13 cellular contexts compared by ENCODE assay signal in genomic region chr6:129280719-129281118, GRCh38.
DNase-seq lines count a peak whose midpoint lies in the region; ATAC-seq and TF ChIP-seq lines count a peak whose summit lies in the region.
"Had no signal": no experiment of that assay in that cellular context is flagged by ENCODE, and none has a peak within 500 bp of the region (broad histone marks: within the 10 kb centered on the region; RNA-seq: fewer than 3 reads in every experiment).

No MANE protein-coding gene starts in this region.

- in situ Hi-C loops in transverse colon (cut with MboI; ENCODE audit: low pct_ligation_motif_present in 1 of 4, low pct_unique_long_range_greater_than_20kb in 1 of 4, low sequenced_read_pairs in 3 of 4), result no loop called here

- no peaks in the 10 kb centered on the region for H3K27me3 ChIP-seq in transverse colon

- no peaks in the 10 kb centered on the region for H3K36me3 Mint-ChIP-seq in activated naive CD4-positive, alpha-beta T cell treated with anti-CD3 and anti-CD28 coated beads for 36 hours (ENCODE audit: low read depth)
- no peaks in the 10 kb centered on the region for H3K36me3 Mint-ChIP-seq in activated T-helper 1 cell treated with anti-CD3 and anti-CD28 coated beads, Interleukin-12 subunit alpha, Interleukin-12 subunit beta, Interleukin-2, Interleukin-4 antibody, amounts not matched to agents 30 ng/mL and 10 ng/mL and 1 ng/mL, durations not matched to agents 14 hours and 24 hours and 36 hours (ENCODE audit: low read depth)
- no peaks in the 10 kb centered on the region for H3K36me3 Mint-ChIP-seq in naive thymus-derived CD8-positive, alpha-beta T cell
- H3K36me3 Mint-ChIP-seq in progenitor cell of endocrine pancreas (ENCODE audit: insufficient read depth), result no peaks in the 10 kb centered on the region

- POLR2A ChIA-PET in naive thymus-derived CD8-positive, alpha-beta T cell (lab: Charles Lee), result no interaction called here

- CTCF ChIA-PET in activated naive CD4-positive, alpha-beta T cell treated with anti-CD3 and anti-CD28 coated beads for 36 hours (lab: Charles Lee), result no interaction called here

- H3K27ac ChIP-seq in transverse colon, result no peak overlapping the region

- TF ChIP-seq CTCF in transverse colon (IDR thresholded peaks at IDR 0.05), result no peak
- no peak for TF ChIP-seq CTCF in progenitor cell of endocrine pancreas (IDR thresholded peaks at IDR 0.05; ENCODE audit: unreplicated experiment)

- no peaks in the 10 kb centered on the region for H3K9me3 Mint-ChIP-seq in activated naive CD4-positive, alpha-beta T cell treated with anti-CD3 and anti-CD28 coated beads for 36 hours
- no peaks in the 10 kb centered on the region for H3K9me3 Mint-ChIP-seq in activated T-helper 1 cell treated with anti-CD3 and anti-CD28 coated beads, Interleukin-12 subunit alpha, Interleukin-12 subunit beta, Interleukin-2, Interleukin-4 antibody, amounts not matched to agents 30 ng/mL and 10 ng/mL and 1 ng/mL, durations not matched to agents 14 hours and 24 hours and 36 hours
- H3K9me3 Mint-ChIP-seq in naive thymus-derived CD8-positive, alpha-beta T cell, result no peaks in the 10 kb centered on the region
- H3K9me3 Mint-ChIP-seq in progenitor cell of endocrine pancreas (ENCODE audit: low read depth), result no peaks in the 10 kb centered on the region
- H3K9me3 Mint-ChIP-seq: activated B cell treated with CpG ODN at 0.5 μM for 24 hours; dendritic cell treated with granulocyte-macrophage colony-stimulating factor and Interleukin-4, amounts not matched to agents 40 ng/mL and 50 ng/mL, for 4 days had no signal

- H3K4me1 Mint-ChIP-seq in activated naive CD4-positive, alpha-beta T cell treated with anti-CD3 and anti-CD28 coated beads for 36 hours (ENCODE audit: low read depth), result peaks cover 14% of the 10 kb centered on the region
- peaks cover 24% of the 10 kb centered on the region for H3K4me1 Mint-ChIP-seq in activated T-helper 1 cell treated with anti-CD3 and anti-CD28 coated beads, Interleukin-12 subunit alpha, Interleukin-12 subunit beta, Interleukin-2, Interleukin-4 antibody, amounts not matched to agents 30 ng/mL and 10 ng/mL and 1 ng/mL, durations not matched to agents 14 hours and 24 hours and 36 hours (ENCODE audit: low read depth)
- H3K4me1 Mint-ChIP-seq in naive thymus-derived CD8-positive, alpha-beta T cell, result peaks cover 5 to 28% (median 9%) of the 10 kb centered on the region in 4 donors
- H3K4me1 Mint-ChIP-seq in progenitor cell of endocrine pancreas (ENCODE audit: low read depth), result no peaks in the 10 kb centered on the region
- H3K4me1 Mint-ChIP-seq: activated B cell treated with CpG ODN at 0.5 μM for 24 hours, B cell had no signal

- H3K4me1 ChIP-seq in transverse colon, result no peaks in the 10 kb centered on the region

- no peaks in the 10 kb centered on the region for H3K27me3 Mint-ChIP-seq in activated naive CD4-positive, alpha-beta T cell treated with anti-CD3 and anti-CD28 coated beads for 36 hours (ENCODE audit: low read depth)
- peaks cover 13% of the 10 kb centered on the region for H3K27me3 Mint-ChIP-seq in activated T-helper 1 cell treated with anti-CD3 and anti-CD28 coated beads, Interleukin-12 subunit alpha, Interleukin-12 subunit beta, Interleukin-2, Interleukin-4 antibody, amounts not matched to agents 30 ng/mL and 10 ng/mL and 1 ng/mL, durations not matched to agents 14 hours and 24 hours and 36 hours (ENCODE audit: insufficient read depth)
- peaks cover 0 to 5% (median 2%) of the 10 kb centered on the region in 5 donors for H3K27me3 Mint-ChIP-seq in naive thymus-derived CD8-positive, alpha-beta T cell
- no peaks in the 10 kb centered on the region for H3K27me3 Mint-ChIP-seq in progenitor cell of endocrine pancreas
- H3K27me3 Mint-ChIP-seq: activated B cell treated with CpG ODN at 0.5 μM for 24 hours; dendritic cell treated with granulocyte-macrophage colony-stimulating factor and Interleukin-4, amounts not matched to agents 40 ng/mL and 50 ng/mL, for 4 days had no signal

- peak overlapping the region; percentile 52 for H3K4me3 Mint-ChIP-seq in activated naive CD4-positive, alpha-beta T cell treated with anti-CD3 and anti-CD28 coated beads for 36 hours
- peak overlapping the region; percentile 6 for H3K4me3 Mint-ChIP-seq in activated T-helper 1 cell treated with anti-CD3 and anti-CD28 coated beads, Interleukin-12 subunit alpha, Interleukin-12 subunit beta, Interleukin-2, Interleukin-4 antibody, amounts not matched to agents 30 ng/mL and 10 ng/mL and 1 ng/mL, durations not matched to agents 14 hours and 24 hours and 36 hours
- H3K4me3 Mint-ChIP-seq in naive thymus-derived CD8-positive, alpha-beta T cell, result peak overlapping the region in 2 of 10 donors; percentile 20 to 50
- H3K4me3 Mint-ChIP-seq in progenitor cell of endocrine pancreas (ENCODE audit: low read depth), result no peak overlapping the region
- H3K4me3 Mint-ChIP-seq: activated B cell treated with CpG ODN at 0.5 μM for 24 hours; B cell; dendritic cell treated with granulocyte-macrophage colony-stimulating factor and Interleukin-4, amounts not matched to agents 40 ng/mL and 50 ng/mL, for 4 days had no signal

- peak; percentile 61 to 90 for ATAC-seq in naive thymus-derived CD8-positive, alpha-beta T cell

- H3K36me3 ChIP-seq in transverse colon, result no peaks in the 10 kb centered on the region
- H3K36me3 ChIP-seq: HAP-1 had no signal

- no peak for TF ChIP-seq POLR2A in transverse colon (IDR thresholded peaks at IDR 0.05)

- no peak overlapping the region for H3K4me3 ChIP-seq in transverse colon
- H3K4me3 ChIP-seq: HAP-1 had no signal

- H3K9me3 ChIP-seq in transverse colon, result no peaks in the 10 kb centered on the region
- H3K9me3 ChIP-seq: HAP-1 had no signal

- DNase-seq in activated naive CD4-positive, alpha-beta T cell treated with anti-CD3 and anti-CD28 coated beads for 36 hours, result peak; percentile 76
- no peak for DNase-seq in activated naive CD4-positive, alpha-beta T cell treated with anti-CD3 and anti-CD28 coated beads, Interleukin-2, amount 50 U/mL, for 16 hours
- DNase-seq in activated T-helper 1 cell treated with anti-CD3 and anti-CD28 coated beads, Interleukin-12 subunit alpha, Interleukin-12 subunit beta, Interleukin-2, Interleukin-4 antibody, amounts not matched to agents 30 ng/mL and 10 ng/mL and 1 ng/mL, durations not matched to agents 14 hours and 24 hours and 36 hours (ENCODE audit: low spot score), result peak; percentile 34
- peak in 7 of 10 donors; percentile 1 to 60 (median 25) for DNase-seq in naive thymus-derived CD8-positive, alpha-beta T cell
- DNase-seq in transverse colon, result no peak
- DNase-seq in progenitor cell of endocrine pancreas (ENCODE audit: low spot score, unreplicated experiment), result no peak
- no peak for DNase-seq in ecto neural progenitor cell (ENCODE audit: low spot score)
- DNase-seq in HPDE6-E6E7 (ENCODE audit: extremely low spot score), result no peak
- DNase-seq: activated B cell treated with CpG ODN at 0.5 μM for 24 hours; NK-92 treated with Interleukin-12 subunit alpha and Interleukin-12 subunit beta, amount 100 ng/mL, for 24 hours had no signal

- WGBS in transverse colon (ENCODE audit: low coverage in 1 of 2), 2 donors, result 41% methylated on average over 1 of the region's 1 CpG; no CpG with 5 or more reads in 1 of the 2 donors

- H3K27ac Mint-ChIP-seq in activated naive CD4-positive, alpha-beta T cell treated with anti-CD3 and anti-CD28 coated beads for 36 hours, result peak overlapping the region; percentile 10
- H3K27ac Mint-ChIP-seq in activated T-helper 1 cell treated with anti-CD3 and anti-CD28 coated beads, Interleukin-12 subunit alpha, Interleukin-12 subunit beta, Interleukin-2, Interleukin-4 antibody, amounts not matched to agents 30 ng/mL and 10 ng/mL and 1 ng/mL, durations not matched to agents 14 hours and 24 hours and 36 hours, result no peak overlapping the region
- peak overlapping the region in 3 of 10 donors; percentile 8 to 80 (median 35) for H3K27ac Mint-ChIP-seq in naive thymus-derived CD8-positive, alpha-beta T cell
- no peak overlapping the region for H3K27ac Mint-ChIP-seq in progenitor cell of endocrine pancreas
- H3K27ac Mint-ChIP-seq: activated B cell treated with CpG ODN at 0.5 μM for 24 hours; B cell; dendritic cell treated with granulocyte-macrophage colony-stimulating factor and Interleukin-4, amounts not matched to agents 40 ng/mL and 50 ng/mL, for 4 days had no signal

- intact Hi-C loops in activated naive CD4-positive, alpha-beta T cell treated with anti-CD3 and anti-CD28 coated beads for 36 hours (cut with micrococcal nuclease), result loop anchor here (1.0 to 5.0 kb wide), 5 partner anchors 28 to 297 kb away; no protein-coding TSS in a partner anchor
- intact Hi-C loops in activated T-helper 1 cell treated with anti-CD3 and anti-CD28 coated beads, Interleukin-12 subunit alpha, Interleukin-12 subunit beta, Interleukin-2, Interleukin-4 antibody, amounts not matched to agents 30 ng/mL and 10 ng/mL and 1 ng/mL, durations not matched to agents 14 hours and 24 hours and 36 hours (cut with micrococcal nuclease), result loop anchor here (5.0 kb wide), 2 partner anchors 92 to 212 kb away; no protein-coding TSS in a partner anchor
- intact Hi-C loops in transverse colon (cut with DNase I; ENCODE audit: low total_unique reads), result no loop called here

- no peak for TF ChIP-seq EP300 in transverse colon (IDR thresholded peaks at IDR 0.05; ENCODE audit: low read depth)

Comparison
In these comparisons a context has a peak if more than half of its experiments do, and no peak if none do; other contexts are left out.
1. DNase-seq: peak in activated naive CD4-positive, alpha-beta T cell treated with anti-CD3 and anti-CD28 coated beads for 36 hours (single experiment), activated T-helper 1 cell treated with anti-CD3 and anti-CD28 coated beads, Interleukin-12 subunit alpha, Interleukin-12 subunit beta, Interleukin-2, Interleukin-4 antibody, amounts not matched to agents 30 ng/mL and 10 ng/mL and 1 ng/mL, durations not matched to agents 14 hours and 24 hours and 36 hours (single experiment) and naive thymus-derived CD8-positive, alpha-beta T cell (7 of 10); none in activated naive CD4-positive, alpha-beta T cell treated with anti-CD3 and anti-CD28 coated beads, Interleukin-2, amount 50 U/mL, for 16 hours (single experiment), transverse colon (single experiment), progenitor cell of endocrine pancreas (single experiment), ecto neural progenitor cell (single experiment) and HPDE6-E6E7 (single experiment).